In genomic region chr7:16647435-16647960, GRCh38 we compare ENCODE assay signal across 9 cellular contexts. TPM values are rescaled to one million over a fixed set of nuclear protein-coding genes. Genes with fewer than 3 reads are reported as not detected.
DNase-seq lines count a peak whose midpoint lies in the region; ATAC-seq lines count a peak whose summit lies in the region.
"Had no signal": no experiment of that assay in that cellular context is flagged by ENCODE, and none has a peak within 500 bp of the region (broad histone marks: within the 10 kb centered on the region; RNA-seq: fewer than 3 reads in every experiment).

No MANE protein-coding gene starts in this region.

- H3K36me3 Mint-ChIP-seq in stimulated activated naive CD8-positive, alpha-beta T cell treated with anti-CD3 and anti-CD28 coated beads, Interleukin-15, Interleukin-2, amounts not matched to agents 100 ng/mL and 50 ng/mL, for 24 hours (ENCODE audit: low read depth) = peaks cover 39% of the 10 kb centered on the region
- H3K36me3 Mint-ChIP-seq in activated CD8-positive, alpha-beta T cell treated with anti-CD3 and anti-CD28 coated beads, Interleukin-2, amount 10 ng/mL, durations not matched to agents 7 days and 5 days (ENCODE audit: low read depth) = peaks cover 43% of the 10 kb centered on the region
- H3K36me3 Mint-ChIP-seq in immature natural killer cell = no peaks in the 10 kb centered on the region

- H3K4me3 Mint-ChIP-seq in stimulated activated naive CD8-positive, alpha-beta T cell treated with anti-CD3 and anti-CD28 coated beads, Interleukin-15, Interleukin-2, amounts not matched to agents 100 ng/mL and 50 ng/mL, for 24 hours = peak overlapping the region; percentile 98
- peak overlapping the region; percentile 98 for H3K4me3 Mint-ChIP-seq in activated CD8-positive, alpha-beta T cell treated with anti-CD3 and anti-CD28 coated beads, Interleukin-2, amount 10 ng/mL, durations not matched to agents 7 days and 5 days
- H3K4me3 Mint-ChIP-seq in immature natural killer cell = peak overlapping the region; percentile 96 to 100 (median 100)

- POLR2A ChIA-PET in activated CD8-positive, alpha-beta T cell treated with anti-CD3 and anti-CD28 coated beads, Interleukin-2, amount 10 ng/mL, durations not matched to agents 7 days and 5 days (lab: Charles Lee) = interaction anchor here (1.3 kb wide), 1 partner anchor 67 kb away, joined by 5 read pairs; no protein-coding TSS in a partner anchor

- CTCF ChIA-PET in activated CD8-positive, alpha-beta T cell treated with anti-CD3 and anti-CD28 coated beads, Interleukin-2, amount 10 ng/mL, durations not matched to agents 7 days and 5 days (lab: Charles Lee) = interaction anchor here (0.9 to 1.0 kb wide), 2 partner anchors 13 to 216 kb away, joined by 3 read pairs; no protein-coding TSS in a partner anchor

- peak overlapping the region; percentile 94 for H3K27ac Mint-ChIP-seq in stimulated activated naive CD8-positive, alpha-beta T cell treated with anti-CD3 and anti-CD28 coated beads, Interleukin-15, Interleukin-2, amounts not matched to agents 100 ng/mL and 50 ng/mL, for 24 hours
- peak overlapping the region; percentile 88 for H3K27ac Mint-ChIP-seq in activated CD8-positive, alpha-beta T cell treated with anti-CD3 and anti-CD28 coated beads, Interleukin-2, amount 10 ng/mL, durations not matched to agents 7 days and 5 days
- H3K27ac Mint-ChIP-seq in immature natural killer cell = peak overlapping the region in 2 of 6 donors; percentile 10 to 94

- no peak for DNase-seq in stimulated activated naive CD8-positive, alpha-beta T cell treated with anti-CD3 and anti-CD28 coated beads, Interleukin-15, Interleukin-2, amounts not matched to agents 100 U/mL and 50 U/mL, for 24 hours
- no peak for DNase-seq in activated CD8-positive, alpha-beta T cell treated with anti-CD3 and anti-CD28 coated beads, Interleukin-2, amount 10 ng/mL, durations not matched to agents 7 days and 5 days
- peak in 1 of 3 donors; percentile 2 for DNase-seq in immature natural killer cell
- no peak for DNase-seq in stimulated activated naive CD4-positive, alpha-beta T cell treated with Interleukin-2 at 50 U/mL for 16 hours (lab: John Stamatoyannopoulos, UW)
- no peak for DNase-seq in NK-92 (lab: John Stamatoyannopoulos, UW; ENCODE audit: unreplicated experiment)
- DNase-seq in HuH-7 (ENCODE audit: low spot score) = no peak
- DNase-seq: left colon had no signal

- no peak for ATAC-seq in stimulated activated naive CD8-positive, alpha-beta T cell treated with anti-CD3 and anti-CD28 coated beads, Interleukin-15, Interleukin-2, amounts not matched to agents 100 U/mL and 50 U/mL, for 24 hours
- no peak for ATAC-seq in activated CD8-positive, alpha-beta T cell treated with anti-CD3 and anti-CD28 coated beads, Interleukin-2, amount 10 ng/mL, durations not matched to agents 7 days and 5 days
- ATAC-seq in HG03159 (IDR thresholded peaks at IDR 0.05; ENCODE audit: unreplicated experiment) = no peak

- no peaks in the 10 kb centered on the region for H3K9me3 Mint-ChIP-seq in stimulated activated naive CD8-positive, alpha-beta T cell treated with anti-CD3 and anti-CD28 coated beads, Interleukin-15, Interleukin-2, amounts not matched to agents 100 ng/mL and 50 ng/mL, for 24 hours
- H3K9me3 Mint-ChIP-seq in activated CD8-positive, alpha-beta T cell treated with anti-CD3 and anti-CD28 coated beads, Interleukin-2, amount 10 ng/mL, durations not matched to agents 7 days and 5 days (ENCODE audit: insufficient read depth) = no peaks in the 10 kb centered on the region
- no peaks in the 10 kb centered on the region for H3K9me3 Mint-ChIP-seq in immature natural killer cell

- no peaks in the 10 kb centered on the region for H3K27me3 Mint-ChIP-seq in stimulated activated naive CD8-positive, alpha-beta T cell treated with anti-CD3 and anti-CD28 coated beads, Interleukin-15, Interleukin-2, amounts not matched to agents 100 ng/mL and 50 ng/mL, for 24 hours
- H3K27me3 Mint-ChIP-seq in activated CD8-positive, alpha-beta T cell treated with anti-CD3 and anti-CD28 coated beads, Interleukin-2, amount 10 ng/mL, durations not matched to agents 7 days and 5 days (ENCODE audit: low read depth) = no peaks in the 10 kb centered on the region
- H3K27me3 Mint-ChIP-seq in immature natural killer cell (ENCODE audit: low read depth in 3 of 3) = peaks cover 7 to 18% (median 9%) of the 10 kb centered on the region in 3 donors

- peaks cover 75% of the 10 kb centered on the region for H3K4me1 Mint-ChIP-seq in stimulated activated naive CD8-positive, alpha-beta T cell treated with anti-CD3 and anti-CD28 coated beads, Interleukin-15, Interleukin-2, amounts not matched to agents 100 ng/mL and 50 ng/mL, for 24 hours (ENCODE audit: low read depth)
- H3K4me1 Mint-ChIP-seq in activated CD8-positive, alpha-beta T cell treated with anti-CD3 and anti-CD28 coated beads, Interleukin-2, amount 10 ng/mL, durations not matched to agents 7 days and 5 days (ENCODE audit: low read depth) = peaks cover 70% of the 10 kb centered on the region
- H3K4me1 Mint-ChIP-seq in immature natural killer cell = peaks cover 53 to 85% of the 10 kb centered on the region in 2 donors

RNA-seq across cellular contexts. Expression of gene BZW2, which starts 1.5 kb away (rescaled TPM):
- total RNA-seq in activated CD8-positive, alpha-beta T cell treated with anti-CD3 and anti-CD28 coated beads, Interleukin-2, amount 10 ng/mL, durations not matched to agents 7 days and 5 days = 10 to 100 TPM; 59.7 to 62.3 TPM
- polyA plus RNA-seq in immature natural killer cell = 10 to 100 TPM; 35.8 to 47.8 (median 41.2) TPM

RNA-seq across cellular contexts. Expression of gene ANKMY2, which starts 1.9 kb away (rescaled TPM):
- 10 to 100 TPM; 14.3 to 14.5 TPM for total RNA-seq in activated CD8-positive, alpha-beta T cell treated with anti-CD3 and anti-CD28 coated beads, Interleukin-2, amount 10 ng/mL, durations not matched to agents 7 days and 5 days
- polyA plus RNA-seq in immature natural killer cell = 10 to 100 TPM; 22.2 to 30.5 (median 24.3) TPM
